In the genomic region with DNA sequence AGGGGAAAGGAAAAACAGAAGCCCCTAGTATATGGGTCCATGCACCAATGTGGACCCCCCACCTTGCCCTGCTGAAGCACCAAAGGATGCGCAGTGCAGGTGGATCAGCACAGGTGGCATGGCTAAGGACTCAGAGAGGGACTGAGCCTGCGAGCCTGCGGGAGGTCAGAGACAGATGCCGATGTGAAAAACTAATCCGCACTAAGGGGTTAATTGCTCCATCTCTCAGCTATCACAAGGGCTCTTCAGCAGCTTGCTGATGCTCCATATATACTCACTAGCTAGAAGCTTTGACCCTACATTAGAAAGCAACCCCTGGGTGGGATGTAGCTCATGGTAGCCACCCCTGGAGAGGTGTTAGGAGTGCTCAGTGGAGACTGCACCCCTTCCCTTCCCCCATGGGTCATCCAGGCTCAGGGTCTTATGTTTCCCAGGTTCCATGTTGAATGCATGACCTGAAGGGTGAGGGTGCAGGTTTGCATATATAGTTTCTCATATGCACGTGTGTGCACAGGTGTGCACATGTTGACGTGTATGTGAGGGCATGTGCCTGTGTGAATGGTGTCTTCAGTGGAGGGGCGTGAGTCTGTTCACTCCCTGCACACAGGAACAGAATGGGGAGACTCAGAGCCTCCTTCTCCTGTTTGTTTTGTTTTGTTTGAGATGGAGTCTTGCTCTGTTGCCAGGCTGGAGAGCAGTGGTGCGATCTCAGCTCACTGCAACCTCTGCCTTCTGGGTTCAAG, we compare ENCODE assay signal across 25 cellular contexts. TPM values are rescaled to one million over a fixed set of nuclear protein-coding genes. Genes with fewer than 3 reads are reported as not detected.
DNase-seq lines count a peak whose midpoint lies in the region; ATAC-seq and TF ChIP-seq lines count a peak whose summit lies in the region.
"Had no signal": no experiment of that assay in that cellular context is flagged by ENCODE, and none has a peak within 500 bp of the region (broad histone marks: within the 10 kb centered on the region; RNA-seq: fewer than 3 reads in every experiment).

No MANE protein-coding gene starts in this region.

- H3K4me3 ChIP-seq in thyroid gland (replicated peaks in 1 of 3), result no peak overlapping the region
- H3K4me3 ChIP-seq: ascending aorta, gastroesophageal sphincter, GM23338, K562, left ventricle myocardium inferior, PC-9, skin epidermis, upper lobe of right lung had no signal

- H3K36me3 ChIP-seq in thyroid gland, result no peaks in the 10 kb centered on the region
- H3K36me3 ChIP-seq: ascending aorta, gastroesophageal sphincter, left ventricle myocardium inferior, upper lobe of right lung had no signal

- TF ChIP-seq CTCF in thyroid gland (IDR thresholded peaks at IDR 0.05), result no peak

- H3K4me1 ChIP-seq in thyroid gland, result peaks cover 49 to 67% of the 10 kb centered on the region in 2 donors
- H3K4me1 ChIP-seq: ascending aorta had no signal

- DNase-seq in NCI-H2227 (lab: John Stamatoyannopoulos, UW; ENCODE audit: unreplicated experiment) (peak; percentile 20), NCI-H2227 treated with DMSO at 0.1 percent for 48 hours (lab: John Stamatoyannopoulos, UW) (no peak), NAMALWA (ENCODE audit: low spot score) (peak; percentile 26), NCI-H524 treated with DMSO at 0.1 percent for 48 hours (lab: John Stamatoyannopoulos, UW) (peak; percentile 95), thyroid gland (peak in 1 of 2 donors; percentile 32), cerebellum (ENCODE audit: low spot score) (no peak)
- no peak for DNase-seq in activated T-cell treated with anti-CD3 and anti-CD28 coated beads, Interleukin-2, amount 50 U/mL, for 1 hour
- DNase-seq: activated B cell treated with CpG ODN at 0.5 μM for 24 hours; activated CD4-positive, alpha-beta T cell treated with anti-CD3 and anti-CD28 coated beads, Interleukin-2, amount 50 U/mL, for 4 hours; activated CD8-positive, alpha-beta memory T cell treated with anti-CD3 and anti-CD28 coated beads, Interleukin-2, amount 50 U/mL, for 4 hours; caudate nucleus; left ventricle myocardium inferior; MM.1S; NCI-H2081 treated with DMSO at 0.1 percent for 48 hours; nucleus accumbens; PC-9; T1000; upper lobe of right lung had no signal

- no peak for ATAC-seq in esophagus mucosa
- ATAC-seq: gastroesophageal sphincter, GM23338, K562, upper lobe of right lung had no signal

- H3K27ac ChIP-seq in thyroid gland, result peak overlapping the region; percentile 68 to 75 (median 73)
- H3K27ac ChIP-seq: ascending aorta, gastroesophageal sphincter, PC-9, skin epidermis, upper lobe of right lung had no signal

- no peaks in the 10 kb centered on the region for H3K27me3 ChIP-seq in thyroid gland
- H3K27me3 ChIP-seq: ascending aorta, upper lobe of right lung had no signal

- H3K9me3 ChIP-seq in thyroid gland, result no peaks in the 10 kb centered on the region
- H3K9me3 ChIP-seq: ascending aorta, gastroesophageal sphincter, left ventricle myocardium inferior, upper lobe of right lung had no signal

- 64 to 65% methylated on average over 8 to 9 of the region's 9 CpGs for WGBS in thyroid gland, 2 donors

- intact Hi-C loops in thyroid gland (cut with DNase I), result loop anchor here (10.0 kb wide), 1 partner anchor 175 kb away; a partner anchor contains a TSS

- TF ChIP-seq POLR2A in thyroid gland (IDR thresholded peaks at IDR 0.05), result no peak

RNA-seq across cellular contexts. Expression of a gene that starts 13.4 kb away (rescaled TPM):
- total RNA-seq in thyroid gland (10 to 100 TPM in 3 of 4 donors, 1 to 10 TPM in 1; 7.9 to 20.5 (median 17.1) TPM), esophagus mucosa (0.08 TPM), cerebellum (0.27 TPM)
- total RNA-seq: activated B cell treated with CpG ODN at 0.5 μM for 24 hours, ascending aorta, K562, PC-9 had no signal

RNA-seq across cellular contexts. Expression of a gene that starts 28.9 kb away (rescaled TPM):
- 10 to 100 TPM; 50.0 to 76.6 (median 64.6) TPM for total RNA-seq in thyroid gland
- total RNA-seq in esophagus mucosa, result 36.4 TPM
- total RNA-seq in cerebellum, result 37.0 TPM

RNA-seq across cellular contexts. Expression of a gene that starts 43.7 kb away (rescaled TPM):
- total RNA-seq in thyroid gland (not detected), esophagus mucosa (not detected), cerebellum (not detected)
- total RNA-seq: activated B cell treated with CpG ODN at 0.5 μM for 24 hours, ascending aorta, gastroesophageal sphincter, GM23338, K562, left ventricle myocardium inferior, mesenteric fat pad, PC-9, upper lobe of right lung had no signal

RNA-seq across cellular contexts. Expression of a gene that starts 48.6 kb away (rescaled TPM):
- total RNA-seq in thyroid gland (10 to 100 TPM; 21.1 to 74.7 (median 32.7) TPM), esophagus mucosa (77.6 TPM), cerebellum (26.4 TPM)

Comparison
In these comparisons a context has a peak if more than half of its experiments do, and no peak if none do; other contexts are left out.
1. DNase-seq: peak in NCI-H2227 (single experiment), NAMALWA (single experiment) and NCI-H524 treated with DMSO at 0.1 percent for 48 hours (single experiment); none in NCI-H2227 treated with DMSO at 0.1 percent for 48 hours (single experiment), activated T-cell treated with anti-CD3 and anti-CD28 coated beads, Interleukin-2, amount 50 U/mL, for 1 hour (single experiment) and cerebellum (single experiment).